Comparison of ENCODE assay signal across 26 cellular contexts in the genomic region with DNA sequence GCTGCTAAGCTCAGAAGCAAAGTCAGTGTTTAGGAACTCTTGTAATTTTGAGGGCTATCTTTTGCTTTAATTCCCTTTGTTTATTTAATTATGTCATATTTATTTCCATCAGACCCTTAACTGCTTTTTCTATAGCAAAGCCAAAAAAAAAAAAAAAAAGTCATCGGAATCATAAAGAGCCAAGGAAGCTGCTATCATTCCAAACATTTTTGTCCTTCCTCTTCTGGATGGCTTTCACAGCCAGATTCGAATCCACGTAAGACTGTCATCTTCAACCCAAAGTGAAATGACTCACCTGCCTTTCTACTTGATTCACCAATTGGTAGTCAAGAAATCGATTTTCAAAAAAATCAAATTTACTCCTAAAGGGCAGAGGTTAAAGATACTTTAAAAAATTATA. TPM values are rescaled to one million over a fixed set of nuclear protein-coding genes. Genes with fewer than 3 reads are reported as not detected.
A peak's percentile ranks its signal among the peaks of the same experiment; 100 is the strongest.
DNase-seq lines count a peak whose midpoint lies in the region; ATAC-seq, FAIRE-seq and TF ChIP-seq lines count a peak whose summit lies in the region.
"Had no signal": no experiment of that assay in that cellular context is flagged by ENCODE, and none has a peak within 500 bp of the region (broad histone marks: within the 10 kb centered on the region; RNA-seq: fewer than 3 reads in every experiment).

No MANE protein-coding gene starts in this region.

- TSS peak; percentile 4 for BruUV-seq in PC-3 (replicated peaks; lab: Mats Ljungman, UMichigan)
- BruUV-seq in endothelial cell of umbilical vein (replicated peaks; lab: Mats Ljungman, UMichigan) = no TSS peak
- no TSS peak for BruUV-seq in mammary epithelial cell (replicated peaks; lab: Mats Ljungman, UMichigan)

- dilution Hi-C loops in endothelial cell of umbilical vein (cut with MboI; ENCODE audit: extremely low pct_ligation_motif_present, low sequenced_read_pairs) (no loop called here), mammary epithelial cell (cut with HindIII; ENCODE audit: low sequenced_read_pairs) (no loop called here)

- peaks cover 0 to 13% of the 10 kb centered on the region in 2 experiments for H3K36me3 ChIP-seq in SK-N-SH (replicated peaks in 1 of 2; ENCODE audit: control insufficient read depth in 1 of 2, insufficient read depth in 2 of 2, low read length in 1 of 2)
- H3K36me3 ChIP-seq in PC-3 (ENCODE audit: low read depth, low read length) = no peaks in the 10 kb centered on the region
- peaks cover 4 to 7% of the 10 kb centered on the region in 2 experiments for H3K36me3 ChIP-seq in endothelial cell of umbilical vein (ENCODE audit: control insufficient read depth in 2 of 2, extremely low read depth in 1 of 2, insufficient read depth in 2 of 2, low read length in 2 of 2)
- H3K36me3 ChIP-seq in mammary epithelial cell (ENCODE audit: insufficient read depth, low read length) = no peaks in the 10 kb centered on the region
- H3K36me3 ChIP-seq: BLaER1, HAP-1 had no signal

- no peak for TF ChIP-seq POLR2A in endothelial cell of umbilical vein (IDR thresholded peaks at IDR 0.05; ENCODE audit: low read depth, low read length)

- 52% methylated on average over 4 of the region's 4 CpGs for WGBS in SK-N-SH (ENCODE audit: low lambda C conversion rate)
- 65% methylated on average over 4 of the region's 4 CpGs for WGBS in mammary epithelial cell (ENCODE audit: low coverage, missing lambda C conversion rate)

- H3K9me3 ChIP-seq in SK-N-SH (no peaks in the 10 kb centered on the region), PC-3 (ENCODE audit: low read length) (no peaks in the 10 kb centered on the region), endothelial cell of umbilical vein (replicated peaks; ENCODE audit: control insufficient read depth, insufficient read depth, low read length) (no peaks in the 10 kb centered on the region), mammary epithelial cell (replicated peaks; ENCODE audit: insufficient read depth, low read length) (no peaks in the 10 kb centered on the region)
- H3K9me3 ChIP-seq: Caco-2, HAP-1 had no signal

- H3K27me3 ChIP-seq in SK-N-SH (ENCODE audit: insufficient read depth) (no peaks in the 10 kb centered on the region), PC-3 (ENCODE audit: low read length) (0 out of 2 replicates have a peak, but pooled peaks cover 4% of the 10 kb centered on the region), endothelial cell of umbilical vein (ENCODE audit: control insufficient read depth in 2 of 2, insufficient read depth in 2 of 2, low read length in 2 of 2) (no peaks in the 10 kb centered on the region), mammary epithelial cell (ENCODE audit: insufficient read depth, low read length) (no peaks in the 10 kb centered on the region)
- H3K27me3 ChIP-seq: BLaER1 had no signal

- no peak overlapping the region for H3K27ac ChIP-seq in SK-N-SH (ENCODE audit: low read depth in 2 of 2, low read length in 1 of 2)
- no peak overlapping the region for H3K27ac ChIP-seq in PC-3 (ENCODE audit: low read length)
- H3K27ac ChIP-seq in endothelial cell of umbilical vein (ENCODE audit: insufficient read depth, low read depth, low read length) = no peak overlapping the region
- H3K27ac ChIP-seq in mammary epithelial cell (ENCODE audit: insufficient read depth, low read depth, low read length) = no peak overlapping the region
- H3K27ac ChIP-seq: 22Rv1, BLaER1, C4-2B, GM23248 had no signal

- in situ Hi-C loops in mammary epithelial cell (cut with MboI; ENCODE audit: low sequenced_read_pairs in 2 of 2) = no loop called here

- H3K9me3 Mint-ChIP-seq in activated CD8-positive, alpha-beta T cell treated with anti-CD3 and anti-CD28 coated beads for 36 hours = peaks cover 2% of the 10 kb centered on the region

- H3K27ac Mint-ChIP-seq in activated CD8-positive, alpha-beta T cell treated with anti-CD3 and anti-CD28 coated beads for 36 hours = no peak overlapping the region
- H3K27ac Mint-ChIP-seq: B cell; CD8-positive, alpha-beta T cell; HFFc6 had no signal

- no peak overlapping the region for H3K4me3 ChIP-seq in SK-N-SH (ENCODE audit: low read depth in 2 of 2, low read length in 1 of 2)
- H3K4me3 ChIP-seq in PC-3 (ENCODE audit: low read length) = no peak overlapping the region
- no peak overlapping the region for H3K4me3 ChIP-seq in endothelial cell of umbilical vein (replicated peaks in 1 of 3; ENCODE audit: insufficient read depth in 1 of 3, low read depth in 1 of 3, low read length in 3 of 3)
- H3K4me3 ChIP-seq in mammary epithelial cell (replicated peaks in 1 of 3; ENCODE audit: insufficient read depth in 1 of 3, low read depth in 2 of 3, low read length in 3 of 3) = no peak overlapping the region
- H3K4me3 ChIP-seq: BLaER1, GM12878, GM23248, HAP-1 had no signal

- peaks cover 24% of the 10 kb centered on the region for H3K4me1 Mint-ChIP-seq in activated CD8-positive, alpha-beta T cell treated with anti-CD3 and anti-CD28 coated beads for 36 hours (ENCODE audit: low read depth)

- no peak for TF ChIP-seq RAD21 in SK-N-SH (IDR thresholded peaks at IDR 0.05; ENCODE audit: low read length)

- H3K9me1 ChIP-seq in endothelial cell of umbilical vein (replicated peaks; ENCODE audit: control insufficient read depth, extremely low read depth, insufficient read depth, low read length) = no peaks in the 10 kb centered on the region

- TF ChIP-seq CTCF in SK-N-SH (IDR thresholded peaks at IDR 0.05) = no peak
- TF ChIP-seq CTCF in PC-3 (conservative IDR thresholded peaks at IDR 0.05; ENCODE audit: low read depth, low read length) = no peak
- TF ChIP-seq CTCF in endothelial cell of umbilical vein (IDR thresholded peaks at IDR 0.05; ENCODE audit: extremely low read depth in 1 of 2, insufficient read depth in 1 of 2, low read depth in 1 of 2, low read length in 2 of 2) = no peak
- TF ChIP-seq CTCF in activated CD8-positive, alpha-beta T cell treated with anti-CD3 and anti-CD28 coated beads for 36 hours (IDR thresholded peaks at IDR 0.05) = no peak
- no peak for TF ChIP-seq CTCF in mammary epithelial cell (conservative IDR thresholded peaks at IDR 0.05 in 1 of 2, IDR thresholded peaks at IDR 0.05 in 1 of 2; ENCODE audit: extremely low read depth in 1 of 2, insufficient read depth in 1 of 2, low read depth in 1 of 2, low read length in 2 of 2)

- FAIRE-seq in endothelial cell of umbilical vein (lab: Jason Lieb, UNC) = no peak
- FAIRE-seq: A204.1, D721Med, GM12878, GM19239, H54 had no signal

- TF ChIP-seq EP300 in SK-N-SH (IDR thresholded peaks at IDR 0.05; ENCODE audit: borderline replicate concordance in 1 of 2, low read depth in 1 of 2, low read length in 1 of 2) = no peak

- CTCF ChIA-PET in SK-N-SH (lab: Yijun Ruan, JAX) = interaction anchor here (0.9 to 3.8 kb wide), 3 partner anchors 18 to 47 kb away, joined by 3 to 26 read pairs (median 20); no protein-coding TSS in a partner anchor
- CTCF ChIA-PET in PC-3 (lab: Charles Lee) = interaction anchor here (0.7 kb wide), 1 partner anchor 606 kb away, joined by 3 read pairs; no protein-coding TSS in a partner anchor
- CTCF ChIA-PET in endothelial cell of umbilical vein (lab: Charles Lee) = interaction anchor here (0.6 to 1.8 kb wide), 5 partner anchors 13 to 315 kb away, joined by 3 to 13 read pairs (median 4); no protein-coding TSS in a partner anchor
- CTCF ChIA-PET in activated CD8-positive, alpha-beta T cell treated with anti-CD3 and anti-CD28 coated beads for 36 hours (lab: Charles Lee) = interaction anchor here (0.7 to 5.8 kb wide), 3 partner anchors 13 to 158 kb away, joined by 3 to 32 read pairs (median 29); no protein-coding TSS in a partner anchor
- CTCF ChIA-PET in mammary epithelial cell (lab: Charles Lee; ENCODE audit: low non-redundant PET) = no interaction called here

- H3K27me3 Mint-ChIP-seq in activated CD8-positive, alpha-beta T cell treated with anti-CD3 and anti-CD28 coated beads for 36 hours = no peaks in the 10 kb centered on the region
- H3K27me3 Mint-ChIP-seq: B cell; CD4-positive, CD25-positive, alpha-beta regulatory T cell had no signal

- peaks cover 7% of the 10 kb centered on the region for H3K36me3 Mint-ChIP-seq in activated CD8-positive, alpha-beta T cell treated with anti-CD3 and anti-CD28 coated beads for 36 hours (ENCODE audit: low read depth)

- DNase-seq in SK-N-SH (no peak), PC-3 (no peak), endothelial cell of umbilical vein (ENCODE audit: low read depth, low spot score) (peak; percentile 28), lung microvascular endothelial cell (ENCODE audit: low read depth in 2 of 2) (peak; percentile 22 to 55), mammary epithelial cell (no peak), H4 (ENCODE audit: low spot score) (no peak)
- DNase-seq in activated CD8-positive, alpha-beta T cell treated with anti-CD3 and anti-CD28 coated beads for 36 hours = no peak
- DNase-seq: Caco-2; CD4-positive, CD25-positive, alpha-beta regulatory T cell; CD8-positive, alpha-beta T cell; DMS 273 treated with DMSO at 0.1 percent for 48 hours; DMS79 treated with DMSO at 0.1 percent for 48 hours; GDM1; GM23248; HFFc6 had no signal

- no peak overlapping the region for H3K9ac ChIP-seq in SK-N-SH
- no peak overlapping the region for H3K9ac ChIP-seq in PC-3 (ENCODE audit: low read length)
- no peak overlapping the region for H3K9ac ChIP-seq in endothelial cell of umbilical vein (replicated peaks; ENCODE audit: extremely low read depth, insufficient read depth, low read length)
- no peak overlapping the region for H3K9ac ChIP-seq in mammary epithelial cell (ENCODE audit: insufficient read depth, low read length)
- H3K9ac ChIP-seq: BLaER1, GM23248 had no signal

- no peak overlapping the region for H3K4me2 ChIP-seq in SK-N-SH
- H3K4me2 ChIP-seq in PC-3 (ENCODE audit: low read length) = no peak overlapping the region
- no peak overlapping the region for H3K4me2 ChIP-seq in endothelial cell of umbilical vein (ENCODE audit: insufficient read depth, low read length)
- H3K4me2 ChIP-seq in mammary epithelial cell (ENCODE audit: insufficient read depth, low read depth, low read length) = no peak overlapping the region
- H3K4me2 ChIP-seq: BLaER1 had no signal

- H3F3A ChIP-seq in SK-N-SH (replicated peaks; ENCODE audit: insufficient read depth) = peaks cover 4% of the 10 kb centered on the region
- H3F3A ChIP-seq in PC-3 (ENCODE audit: low read length, unreplicated experiment) = no peaks in the 10 kb centered on the region

- H3K9me2 ChIP-seq in SK-N-SH (no peaks in the 10 kb centered on the region), PC-3 (replicated peaks; ENCODE audit: low read length) (no peaks in the 10 kb centered on the region)

- no peaks in the 10 kb centered on the region for H4K20me1 ChIP-seq in SK-N-SH (ENCODE audit: insufficient read depth)
- no peaks in the 10 kb centered on the region for H4K20me1 ChIP-seq in PC-3 (ENCODE audit: low read length)
- no peaks in the 10 kb centered on the region for H4K20me1 ChIP-seq in endothelial cell of umbilical vein (replicated peaks; ENCODE audit: control insufficient read depth, extremely low read depth, insufficient read depth, low read length)
- no peaks in the 10 kb centered on the region for H4K20me1 ChIP-seq in mammary epithelial cell (ENCODE audit: insufficient read depth, low read length)
- H4K20me1 ChIP-seq: BLaER1 had no signal

- H3K4me1 ChIP-seq in SK-N-SH (ENCODE audit: control insufficient read depth in 1 of 2, insufficient read depth in 2 of 2, low read depth in 1 of 2, low read length in 1 of 2) = no peaks in the 10 kb centered on the region
- peaks cover 4% of the 10 kb centered on the region; the same call in 1 of the 2 replicates for H3K4me1 ChIP-seq in PC-3 (ENCODE audit: insufficient read depth, low read length)
- H3K4me1 ChIP-seq in endothelial cell of umbilical vein (ENCODE audit: control insufficient read depth, extremely low read depth, insufficient read depth, low read length) = no peaks in the 10 kb centered on the region
- no peaks in the 10 kb centered on the region for H3K4me1 ChIP-seq in mammary epithelial cell (ENCODE audit: insufficient read depth, low read length)
- H3K4me1 ChIP-seq: BLaER1, Caco-2, HAP-1 had no signal

- no peaks in the 10 kb centered on the region for H3K79me2 ChIP-seq in SK-N-SH (ENCODE audit: insufficient read depth)
- no peaks in the 10 kb centered on the region for H3K79me2 ChIP-seq in PC-3 (ENCODE audit: low read length)
- no peaks in the 10 kb centered on the region for H3K79me2 ChIP-seq in endothelial cell of umbilical vein (ENCODE audit: control insufficient read depth, insufficient read depth, low read length)
- H3K79me2 ChIP-seq in mammary epithelial cell (ENCODE audit: insufficient read depth, low read length) = no peaks in the 10 kb centered on the region

- POLR2A ChIA-PET in SK-N-SH (lab: Yijun Ruan, JAX) = no interaction called here
- POLR2A ChIA-PET in PC-3 (lab: Charles Lee; ENCODE audit: unreplicated experiment) = no interaction called here
- POLR2A ChIA-PET in endothelial cell of umbilical vein (lab: Charles Lee) = no interaction called here
- POLR2A ChIA-PET in activated CD8-positive, alpha-beta T cell treated with anti-CD3 and anti-CD28 coated beads for 36 hours (lab: Charles Lee) = interaction anchor here (1.5 to 1.7 kb wide), 2 partner anchors 11 to 123 kb away, joined by 4 read pairs; no protein-coding TSS in a partner anchor

- no peak overlapping the region for H2AFZ ChIP-seq in SK-N-SH (ENCODE audit: low read depth)
- no peak overlapping the region for H2AFZ ChIP-seq in PC-3 (ENCODE audit: low read length)
- no peak overlapping the region for H2AFZ ChIP-seq in endothelial cell of umbilical vein (ENCODE audit: low read depth, low read length)
- no peak overlapping the region for H2AFZ ChIP-seq in mammary epithelial cell (ENCODE audit: low read depth, low read length)
- H2AFZ ChIP-seq: GM23248 had no signal

- H3K4me3 Mint-ChIP-seq in activated CD8-positive, alpha-beta T cell treated with anti-CD3 and anti-CD28 coated beads for 36 hours = no peak overlapping the region
- H3K4me3 Mint-ChIP-seq: B cell; CD4-positive, CD25-positive, alpha-beta regulatory T cell; CD8-positive, alpha-beta T cell; HFFc6 had no signal

- intact Hi-C loops in PC-3 (cut with micrococcal nuclease) (no loop called here), endothelial cell of umbilical vein (cut with micrococcal nuclease) (no loop called here), mammary epithelial cell (cut with micrococcal nuclease) (no loop called here)
- intact Hi-C loops in activated CD8-positive, alpha-beta T cell treated with anti-CD3 and anti-CD28 coated beads for 36 hours (cut with micrococcal nuclease) = no loop called here

- no peak for ATAC-seq in SK-N-SH treated with all-trans-retinoic acid at 6 μM for 48 hours
- no peak for ATAC-seq in PC-3
- ATAC-seq in activated CD8-positive, alpha-beta T cell treated with anti-CD3 and anti-CD28 coated beads for 36 hours = no peak
- ATAC-seq: CD8-positive, alpha-beta T cell; GM12878 had no signal

RNA-seq across cellular contexts. Expression of a gene that starts 38.4 kb away (rescaled TPM):
- 52.7 and 65.2 TPM in 2 replicates for polyA plus RNA-seq in SK-N-SH (2012; rRNA removed)
- polyA plus RNA-seq in SK-N-SH (2012; cell fraction: cytosol; rRNA removed) = 49.1 and 55.1 TPM in 2 replicates
- polyA plus RNA-seq in SK-N-SH (2012; cell fraction: nucleus; rRNA removed) = 35.4 and 62.8 TPM in 2 replicates
- total RNA-seq in PC-3 (2014; rRNA removed) = 19.6 and 20.2 TPM in 2 replicates
- total RNA-seq in endothelial cell of umbilical vein = 41.5 and 49.9 TPM in 2 replicates
- 69.8 and 70.3 TPM in 2 replicates for polyA plus RNA-seq in endothelial cell of umbilical vein
- 76.5 and 78.2 TPM in 2 replicates for polyA plus RNA-seq in endothelial cell of umbilical vein (2011; cell fraction: cytosol; rRNA removed)
- polyA plus RNA-seq in endothelial cell of umbilical vein (2011; cell fraction: nucleus; rRNA removed) = 74.6 and 88.2 TPM in 2 replicates
- 53.7 and 71.7 TPM in 2 replicates for polyA plus RNA-seq in endothelial cell of umbilical vein (2012)
- polyA minus RNA-seq in endothelial cell of umbilical vein = 80.8 and 96.2 TPM in 2 replicates
- polyA minus RNA-seq in endothelial cell of umbilical vein (2011; cell fraction: cytosol; rRNA and poly(A)+ RNA removed) = 4.9 TPM
- polyA minus RNA-seq in endothelial cell of umbilical vein (2011; cell fraction: nucleus; rRNA and poly(A)+ RNA removed) = 59.8 and 75.3 TPM in 2 replicates
- total RNA-seq in lung microvascular endothelial cell = 49.5 and 96.8 TPM in 2 replicates
- total RNA-seq in activated CD8-positive, alpha-beta T cell treated with anti-CD3 and anti-CD28 coated beads for 36 hours = 10 to 100 TPM; 11.3 to 13.1 TPM
- 10 to 100 TPM; 44.9 to 79.0 TPM for total RNA-seq in mammary epithelial cell
- polyA plus RNA-seq in mammary epithelial cell = 40.2 TPM
- polyA minus RNA-seq in mammary epithelial cell = 61.3 TPM
- 66.0 and 70.8 TPM in 2 replicates for total RNA-seq in H4 (2014; rRNA removed; shearing (Covaris generic))

Comparison
In these comparisons a context has a peak if more than half of its experiments do, and no peak if none do; other contexts are left out.
1. DNase-seq: peak in endothelial cell of umbilical vein (single experiment) and lung microvascular endothelial cell (2 of 2); none in SK-N-SH (single experiment), PC-3 (single experiment), activated CD8-positive, alpha-beta T cell treated with anti-CD3 and anti-CD28 coated beads for 36 hours (single experiment), mammary epithelial cell (single experiment) and H4 (single experiment).